ENCODE assay signal across 1 cellular context in the genomic region with DNA sequence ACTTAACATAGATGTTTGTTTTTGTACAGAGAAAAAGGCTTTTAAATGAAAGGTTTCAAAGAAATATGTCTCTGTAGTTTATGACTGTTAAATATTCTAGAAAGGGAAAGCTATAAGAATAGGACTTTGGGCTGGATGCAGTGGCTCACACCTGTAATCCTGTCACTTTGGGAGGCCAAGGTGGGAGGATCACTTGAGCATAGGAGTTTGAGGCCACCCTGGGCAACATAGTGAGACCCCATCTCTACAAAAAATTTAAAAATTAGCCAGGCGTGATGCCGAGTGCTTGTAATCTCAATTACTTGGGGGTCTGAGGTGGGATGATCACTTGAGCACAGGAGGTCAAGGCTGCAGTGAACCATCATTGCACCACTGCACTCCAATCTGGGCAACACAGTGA.
TF ChIP-seq lines count a peak whose summit lies in the region.

No MANE protein-coding gene starts in this region.

TF ChIP-seq in HepG2, 621 proteins besides CTCF, POLR2A, EP300 and RAD21:
- TF ChIP-seq, protein P1, sequence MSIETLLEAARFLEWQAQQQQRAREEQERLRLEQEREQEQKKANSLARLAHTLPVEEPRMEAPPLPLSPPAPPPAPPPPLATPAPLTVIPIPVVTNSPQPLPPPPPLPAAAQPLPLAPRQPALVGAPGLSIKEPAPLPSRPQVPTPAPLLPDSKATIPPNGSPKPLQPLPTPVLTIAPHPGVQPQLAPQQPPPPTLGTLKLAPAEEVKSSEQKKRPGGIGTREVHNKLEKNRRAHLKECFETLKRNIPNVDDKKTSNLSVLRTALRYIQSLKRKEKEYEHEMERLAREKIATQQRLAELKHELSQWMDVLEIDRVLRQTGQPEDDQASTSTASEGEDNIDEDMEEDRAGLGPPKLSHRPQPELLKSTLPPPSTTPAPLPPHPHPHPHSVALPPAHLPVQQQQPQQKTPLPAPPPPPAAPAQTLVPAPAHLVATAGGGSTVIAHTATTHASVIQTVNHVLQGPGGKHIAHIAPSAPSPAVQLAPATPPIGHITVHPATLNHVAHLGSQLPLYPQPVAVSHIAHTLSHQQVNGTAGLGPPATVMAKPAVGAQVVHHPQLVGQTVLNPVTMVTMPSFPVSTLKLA (IDR thresholded peaks at IDR 0.05) = no peak
- TF ChIP-seq, protein P2, sequence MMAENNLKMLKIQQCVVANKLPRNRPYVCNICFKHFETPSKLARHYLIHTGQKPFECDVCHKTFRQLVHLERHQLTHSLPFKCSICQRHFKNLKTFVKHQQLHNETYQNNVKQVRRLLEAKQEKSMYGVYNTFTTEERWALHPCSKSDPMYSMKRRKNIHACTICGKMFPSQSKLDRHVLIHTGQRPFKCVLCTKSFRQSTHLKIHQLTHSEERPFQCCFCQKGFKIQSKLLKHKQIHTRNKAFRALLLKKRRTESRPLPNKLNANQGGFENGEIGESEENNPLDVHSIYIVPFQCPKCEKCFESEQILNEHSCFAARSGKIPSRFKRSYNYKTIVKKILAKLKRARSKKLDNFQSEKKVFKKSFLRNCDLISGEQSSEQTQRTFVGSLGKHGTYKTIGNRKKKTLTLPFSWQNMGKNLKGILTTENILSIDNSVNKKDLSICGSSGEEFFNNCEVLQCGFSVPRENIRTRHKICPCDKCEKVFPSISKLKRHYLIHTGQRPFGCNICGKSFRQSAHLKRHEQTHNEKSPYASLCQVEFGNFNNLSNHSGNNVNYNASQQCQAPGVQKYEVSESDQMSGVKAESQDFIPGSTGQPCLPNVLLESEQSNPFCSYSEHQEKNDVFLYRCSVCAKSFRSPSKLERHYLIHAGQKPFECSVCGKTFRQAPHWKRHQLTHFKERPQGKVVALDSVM (CRISPR knock-in tag; IDR thresholded peaks at IDR 0.05) = peak; percentile 54; the same call in 1 of the 2 replicates
- peak; percentile 72 for TF ChIP-seq ZNF121 (CRISPR knock-in tag; IDR thresholded peaks at IDR 0.05)
